8 cellular contexts compared by ENCODE assay signal in genomic region chr20:62320581-62321354, GRCh38. TPM values are rescaled to one million over a fixed set of nuclear protein-coding genes. Genes with fewer than 3 reads are reported as not detected.
DNase-seq lines count a peak whose midpoint lies in the region; ATAC-seq and TF ChIP-seq lines count a peak whose summit lies in the region.

No MANE protein-coding gene starts in this region.

- no peaks in the 10 kb centered on the region for H3K4me1 ChIP-seq in PC-9 (replicated peaks; ENCODE audit: insufficient read depth)
- no peaks in the 10 kb centered on the region for H3K4me1 ChIP-seq in neuronal stem cell (ENCODE audit: control insufficient read depth in 2 of 2, insufficient read depth in 1 of 2, low read depth in 1 of 2, low read length in 2 of 2)

- H3K9me2 ChIP-seq in PC-9 (ENCODE audit: insufficient read depth): no peaks in the 10 kb centered on the region

- peaks cover 75% of the 10 kb centered on the region for H3F3A ChIP-seq in PC-9 (ENCODE audit: insufficient read depth, low read depth)

- peak overlapping the region; percentile 38 for H3K18ac ChIP-seq in neuronal stem cell (ENCODE audit: low read length)

- intact Hi-C loops in PC-9 (cut with micrococcal nuclease; ENCODE audit: unreplicated experiment): loop anchor here (2.0 kb wide), 1 partner anchor 30 kb away; no protein-coding TSS in a partner anchor

- TF ChIP-seq POLR2A in erythroblast (IDR thresholded peaks at IDR 0.05; ENCODE audit: low read length): no peak

- H3K4me2 ChIP-seq in PC-9 (no peak overlapping the region), neuronal stem cell (ENCODE audit: insufficient read depth, low read length, poor library complexity, severe bottlenecking) (no peak overlapping the region)

- H2BK5ac ChIP-seq in neuronal stem cell (ENCODE audit: low read length): no peak overlapping the region

- peak overlapping the region; percentile 73 for H2BK12ac ChIP-seq in neuronal stem cell (ENCODE audit: low read length)

- POLR2A ChIA-PET in PC-9 (lab: Charles Lee; ENCODE audit: unreplicated experiment): no interaction called here

- peak overlapping the region; percentile 17 for H4K8ac ChIP-seq in neuronal stem cell (ENCODE audit: low read depth, low read length)

- no peak overlapping the region for H2BK15ac ChIP-seq in neuronal stem cell (ENCODE audit: low read length)

- TF ChIP-seq CTCF in PC-9 (conservative IDR thresholded peaks at IDR 0.05): no peak

- peaks cover 10% of the 10 kb centered on the region for H3K79me1 ChIP-seq in neuronal stem cell (ENCODE audit: low read depth, low read length)

- in situ Hi-C loops in G401 (cut with HindIII; ENCODE audit: low sequenced_read_pairs): no loop called here

- peak; percentile 33 for DNase-seq in activated CD4-positive, alpha-beta T cell treated with anti-CD3 and anti-CD28 coated beads for 48 hours
- DNase-seq in activated CD4-positive, alpha-beta T cell treated with anti-CD3 and anti-CD28 coated beads for 4 hours: no peak
- DNase-seq in PC-9 (peak in 1 of 2 experiments; percentile 61), erythroblast (lab: John Stamatoyannopoulos, UW) (peak; percentile 50 to 60), neuronal stem cell (ENCODE audit: low spot score) (no peak), AML-193 (lab: John Stamatoyannopoulos, UW) (no peak), G401 (ENCODE audit: low spot score) (no peak)

- H3K4me3 ChIP-seq in PC-9 (no peak overlapping the region), neuronal stem cell (ENCODE audit: low read length in 2 of 2) (no peak overlapping the region)

- H3K36me3 ChIP-seq in PC-9 (ENCODE audit: low read depth) (peaks cover 26% of the 10 kb centered on the region), neuronal stem cell (replicated peaks in 1 of 2; ENCODE audit: control insufficient read depth in 2 of 2, insufficient read depth in 2 of 2, low read length in 2 of 2) (peaks cover 56 to 68% of the 10 kb centered on the region in 2 donors)

- H4K20me1 ChIP-seq in PC-9 (ENCODE audit: insufficient read depth): peaks cover 61% of the 10 kb centered on the region

- no TSS peak for BruUV-seq in PC-9 (replicated peaks; lab: Mats Ljungman, UMichigan)

- H2AFZ ChIP-seq in PC-9 (no peak overlapping the region), neuronal stem cell (ENCODE audit: low read length) (no peak overlapping the region)

- H3K23ac ChIP-seq in neuronal stem cell (ENCODE audit: low read depth, low read length, poor library complexity): peak overlapping the region; percentile 55

- H3K79me2 ChIP-seq in PC-9 (ENCODE audit: low read depth): peaks cover 19% of the 10 kb centered on the region

- no peak overlapping the region for H3K4ac ChIP-seq in neuronal stem cell (ENCODE audit: low read length)

- H2AK5ac ChIP-seq in neuronal stem cell (ENCODE audit: low read depth, low read length): no peak overlapping the region

- H3K27me3 ChIP-seq in PC-9 (ENCODE audit: insufficient read depth, low read depth): no peaks in the 10 kb centered on the region
- no peaks in the 10 kb centered on the region for H3K27me3 ChIP-seq in neuronal stem cell (ENCODE audit: control insufficient read depth in 3 of 3, insufficient read depth in 3 of 3, low read depth in 1 of 3, low read length in 3 of 3)

- H3K27ac ChIP-seq in PC-9: 0 out of 2 replicates have a peak overlapping the region, but pooled peaks have one; percentile 10
- H3K27ac ChIP-seq in neuronal stem cell (replicated peaks; ENCODE audit: low read length): no peak overlapping the region

- H3K9ac ChIP-seq in neuronal stem cell (ENCODE audit: low read depth, low read length, poor library complexity): peak overlapping the region; percentile 21

- H2BK120ac ChIP-seq in neuronal stem cell (ENCODE audit: low read depth, low read length): peak overlapping the region; percentile 61

- peak overlapping the region; percentile 21 for H3K14ac ChIP-seq in neuronal stem cell (ENCODE audit: low read length)

- CTCF ChIA-PET in PC-9 (lab: Charles Lee): no interaction called here

- WGBS in neuronal stem cell (ENCODE audit: extremely low coverage in 2 of 2, insufficient read length in 2 of 2, insufficient replicate concordance in 1 of 2), 2 donors: no CpG with 5 or more reads among the region's 22 CpGs

- H4K91ac ChIP-seq in neuronal stem cell (ENCODE audit: low read depth, low read length, poor library complexity): no peak overlapping the region

- no peak for ATAC-seq in GM21360 (IDR thresholded peaks at IDR 0.05; ENCODE audit: unreplicated experiment)

- H3K9me3 ChIP-seq in PC-9 (ENCODE audit: insufficient read depth, low read depth) (no peaks in the 10 kb centered on the region), neuronal stem cell (replicated peaks in 1 of 2; ENCODE audit: control insufficient read depth in 2 of 2, insufficient read depth in 1 of 2, low read depth in 1 of 2, low read length in 2 of 2) (peaks cover 0 to 3% of the 10 kb centered on the region in 2 donors)

RNA-seq across cellular contexts. Expression of gene ADRM1, which starts 18.0 kb away (rescaled TPM):
- total RNA-seq in PC-9 (2021): 172 and 173 TPM in 2 replicates
- polyA plus RNA-seq in neuronal stem cell (2013, experiment 1 of 2): 69.1 TPM
- polyA plus RNA-seq in neuronal stem cell (2013, experiment 2 of 2): 69.0 TPM
- 209 and 255 TPM in 2 replicates for total RNA-seq in G401 (2014; rRNA removed; shearing (Covaris generic))

RNA-seq across cellular contexts. Expression of gene LAMA5, which starts 46.3 kb away (rescaled TPM):
- 700 and 744 TPM in 2 replicates for total RNA-seq in PC-9 (2021)
- polyA plus RNA-seq in neuronal stem cell (2013, experiment 1 of 2): 59.5 TPM
- polyA plus RNA-seq in neuronal stem cell (2013, experiment 2 of 2): 57.4 TPM
- total RNA-seq in G401 (2014; rRNA removed; shearing (Covaris generic)): 21.6 and 28.3 TPM in 2 replicates

Comparison
In these comparisons a context has a peak if more than half of its experiments do, and no peak if none do; other contexts are left out.
1. DNase-seq: peak in activated CD4-positive, alpha-beta T cell treated with anti-CD3 and anti-CD28 coated beads for 48 hours (single experiment) and erythroblast (2 of 2); none in activated CD4-positive, alpha-beta T cell treated with anti-CD3 and anti-CD28 coated beads for 4 hours (0 of 2), neuronal stem cell (single experiment), AML-193 (0 of 2) and G401 (single experiment).
2. RNA of gene LAMA5, which starts 46.3 kb away (total RNA-seq): 700 to 744 TPM in PC-9; 21.6 to 28.3 TPM in G401; every median in the first group is over 10 times any median in the second.